1 cellular context compared by ENCODE assay signal in the genomic region with DNA sequence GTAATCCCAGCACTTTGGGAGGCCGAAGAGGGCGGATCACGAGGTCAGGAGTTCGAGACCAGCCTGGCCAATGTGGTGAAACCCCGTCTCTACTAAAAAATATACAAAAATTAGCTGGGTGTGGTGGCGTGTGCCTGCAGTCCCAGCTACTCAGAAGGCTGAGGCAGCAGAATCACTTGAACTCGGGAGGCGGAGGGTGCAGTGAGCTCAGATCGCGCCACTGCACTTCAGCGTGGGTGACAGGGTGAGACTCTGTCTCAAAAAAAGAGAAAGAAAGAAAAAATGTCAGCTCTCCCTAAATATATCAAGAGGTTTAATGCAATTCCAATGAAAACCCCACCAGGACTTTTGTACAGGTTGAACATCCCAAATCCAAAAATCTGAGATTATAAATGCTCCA. TPM values are rescaled to one million over a fixed set of nuclear protein-coding genes. Genes with fewer than 3 reads are reported as not detected.
"Had no signal": no experiment of that assay in that cellular context is flagged by ENCODE, and none has a peak within 500 bp of the region (broad histone marks: within the 10 kb centered on the region; RNA-seq: fewer than 3 reads in every experiment).

No MANE protein-coding gene starts in this region.

RNA-seq across cellular contexts. Expression of a gene that starts 49.0 kb away (rescaled TPM):
- total RNA-seq: HepG2 had no signal
